13 cellular contexts compared by ENCODE assay signal in the genomic region with DNA sequence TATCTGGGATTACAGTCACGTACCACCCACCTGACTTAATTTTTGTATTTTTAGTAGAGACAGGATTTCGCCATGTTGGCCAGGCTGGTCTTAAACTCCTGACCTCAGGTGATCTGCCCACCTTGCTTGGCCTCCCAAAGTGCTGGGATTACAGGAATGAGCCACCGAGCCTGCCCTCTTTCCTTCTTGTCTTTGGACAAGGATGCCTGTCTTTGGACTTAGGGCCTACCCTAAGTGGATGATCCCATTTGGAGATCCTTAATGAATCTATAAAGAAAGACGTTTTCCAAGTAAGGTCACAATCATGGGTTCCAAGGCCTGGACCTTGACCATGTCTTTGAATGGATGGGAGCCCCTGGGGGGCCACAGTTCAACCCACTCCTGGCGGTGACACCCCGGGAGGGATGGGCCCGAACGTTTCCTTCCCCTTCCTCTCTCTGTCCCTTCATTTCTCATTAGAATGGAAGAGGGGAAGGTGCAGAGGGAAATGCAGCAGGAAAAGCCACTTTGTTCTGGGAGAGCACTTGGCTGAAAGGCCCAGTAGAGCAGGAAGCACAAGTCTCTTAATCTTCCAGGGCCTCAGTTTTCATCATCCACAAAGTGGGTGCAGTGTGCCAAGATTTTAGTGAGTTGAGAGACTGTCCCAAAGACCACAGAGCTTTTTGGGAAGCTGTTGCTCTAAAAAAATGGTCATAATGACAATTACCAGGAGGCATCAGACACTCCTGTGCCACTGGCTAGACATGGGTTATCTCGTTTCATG.
A peak's percentile ranks its signal among the peaks of the same experiment; 100 is the strongest.
DNase-seq lines count a peak whose midpoint lies in the region; ATAC-seq, FAIRE-seq and TF ChIP-seq lines count a peak whose summit lies in the region.
"Had no signal": no experiment of that assay in that cellular context is flagged by ENCODE, and none has a peak within 500 bp of the region (broad histone marks: within the 10 kb centered on the region; RNA-seq: fewer than 3 reads in every experiment).

No MANE protein-coding gene starts in this region.

- no peak overlapping the region for H3K4me2 ChIP-seq in HepG2 (ENCODE audit: low read depth, low read length)
- H3K4me2 ChIP-seq: PC-9 had no signal

- H3K4me1 ChIP-seq in left ventricle myocardium inferior (peaks cover 33% of the 10 kb centered on the region), right atrium auricular region (peaks cover 0 to 31% of the 10 kb centered on the region in 2 donors), HepG2 (ENCODE audit: insufficient read depth, low read length) (no peaks in the 10 kb centered on the region), vagina (peaks cover 33% of the 10 kb centered on the region)

- H3K36me3 ChIP-seq in left ventricle myocardium inferior, result peaks cover 51% of the 10 kb centered on the region
- peaks cover 38% of the 10 kb centered on the region for H3K36me3 ChIP-seq in right atrium auricular region
- peaks cover 61 to 81% of the 10 kb centered on the region in 2 experiments for H3K36me3 ChIP-seq in HepG2 (replicated peaks in 1 of 2; ENCODE audit: control insufficient read depth in 1 of 2, insufficient read depth in 2 of 2, low read length in 2 of 2)
- H3K36me3 ChIP-seq in vagina, result peaks cover 0 to 50% of the 10 kb centered on the region in 2 donors

- H3K36me3 Mint-ChIP-seq in activated CD4-positive, alpha-beta memory T cell treated with anti-CD3 and anti-CD28 coated beads for 36 hours, result peaks cover 26% of the 10 kb centered on the region

- H3K4me3 ChIP-seq in left ventricle myocardium inferior (no peak overlapping the region), right atrium auricular region (no peak overlapping the region), HepG2 (replicated peaks in 1 of 3; ENCODE audit: insufficient read depth in 1 of 3, low read depth in 2 of 3, low read length in 3 of 3) (no peak overlapping the region), vagina (no peak overlapping the region)
- H3K4me3 ChIP-seq: heart left ventricle, lung, PC-9, tibial nerve had no signal

- H3K79me2 ChIP-seq in HepG2 (ENCODE audit: insufficient read depth, low read length), result no peaks in the 10 kb centered on the region

- H3K9me3 ChIP-seq in left ventricle myocardium inferior (replicated peaks), result no peaks in the 10 kb centered on the region
- H3K9me3 ChIP-seq in right atrium auricular region, result no peaks in the 10 kb centered on the region
- H3K9me3 ChIP-seq in HepG2 (ENCODE audit: low read length), result no peaks in the 10 kb centered on the region
- H3K9me3 ChIP-seq in vagina, result no peaks in the 10 kb centered on the region
- H3K9me3 ChIP-seq: heart left ventricle, tibial nerve had no signal

- TF ChIP-seq CTCF in left ventricle myocardium inferior (IDR thresholded peaks at IDR 0.05; ENCODE audit: borderline replicate concordance) (no peak), right atrium auricular region (IDR thresholded peaks at IDR 0.05) (no peak), HepG2 (CRISPR knock-in tag; IDR thresholded peaks at IDR 0.05) (no peak), vagina (IDR thresholded peaks at IDR 0.05) (no peak)

- H3K4me3 Mint-ChIP-seq in activated CD4-positive, alpha-beta memory T cell treated with anti-CD3 and anti-CD28 coated beads for 36 hours, result no peak overlapping the region

- in situ Hi-C loops in HepG2 (cut with HindIII; ENCODE audit: extremely low pct_ligation_motif_present, low pct_unique_long_range_greater_than_20kb), result no loop called here

- peak overlapping the region; percentile 8 for H3K27ac Mint-ChIP-seq in activated CD4-positive, alpha-beta memory T cell treated with anti-CD3 and anti-CD28 coated beads for 36 hours

- H3K27ac ChIP-seq in left ventricle myocardium inferior (replicated peaks) (peak overlapping the region; percentile 21), right atrium auricular region (peak overlapping the region in 1 of 2 donors; percentile 7), HepG2 (ENCODE audit: extremely low read length, insufficient read depth, low read length) (no peak overlapping the region), vagina (peak overlapping the region; percentile 74)
- H3K27ac ChIP-seq: PC-9 had no signal

- no peaks in the 10 kb centered on the region for H3K27me3 Mint-ChIP-seq in activated CD4-positive, alpha-beta memory T cell treated with anti-CD3 and anti-CD28 coated beads for 36 hours

- DNase-seq in left ventricle myocardium inferior, result no peak
- no peak for DNase-seq in right atrium auricular region (ENCODE audit: low spot score)
- no peak for DNase-seq in activated CD4-positive, alpha-beta memory T cell treated with anti-CD3 and anti-CD28 coated beads for 36 hours
- DNase-seq in HepG2 (ENCODE audit: low spot score), result no peak
- DNase-seq in vagina (ENCODE audit: extremely low spot score in 2 of 2), result no peak
- no peak for DNase-seq in D341Med (ENCODE audit: low spot score)
- no peak for DNase-seq in GM19240 (ENCODE audit: insufficient read length, low spot score)
- DNase-seq: NCI-H2029 treated with DMSO at 0.1 percent for 48 hours had no signal

- no peak for FAIRE-seq in HepG2 (lab: Jason Lieb, UNC)

- WGBS in HepG2 (ENCODE audit: low lambda C conversion rate), result 95% methylated on average over 9 of the region's 9 CpGs

- no TSS peak for BruUV-seq in HepG2 (replicated peaks; lab: Mats Ljungman, UMichigan)

- H2AFZ ChIP-seq in HepG2 (ENCODE audit: low read length), result no peak overlapping the region
- H2AFZ ChIP-seq: PC-9 had no signal

- intact Hi-C loops in left ventricle myocardium inferior (cut with micrococcal nuclease), result loop anchor here (5.0 kb wide), 1 partner anchor 62 kb away; no protein-coding TSS in a partner anchor
- intact Hi-C loops in activated CD4-positive, alpha-beta memory T cell treated with anti-CD3 and anti-CD28 coated beads for 36 hours (cut with micrococcal nuclease), result loop anchor here (5.0 kb wide), 1 partner anchor 37 kb away; no protein-coding TSS in a partner anchor
- intact Hi-C loops in HepG2 (cut with micrococcal nuclease; ENCODE audit: unreplicated experiment), result no loop called here
- intact Hi-C loops in vagina (cut with DNase I), result loop anchor here (2.0 to 5.0 kb wide), 2 partner anchors 67 to 163 kb away; no protein-coding TSS in a partner anchor

- no peak for TF ChIP-seq RAD21 in HepG2 (CRISPR knock-in tag; IDR thresholded peaks at IDR 0.05)

- peaks cover 13% of the 10 kb centered on the region for H3K4me1 Mint-ChIP-seq in activated CD4-positive, alpha-beta memory T cell treated with anti-CD3 and anti-CD28 coated beads for 36 hours (ENCODE audit: low read depth)

- no peak overlapping the region for H3K9ac ChIP-seq in HepG2 (ENCODE audit: insufficient read depth, low read depth, low read length)

- H3K27me3 ChIP-seq in left ventricle myocardium inferior (ENCODE audit: low read depth) (no peaks in the 10 kb centered on the region), right atrium auricular region (no peaks in the 10 kb centered on the region), HepG2 (ENCODE audit: control insufficient read depth in 1 of 2, insufficient read depth in 2 of 2, low read length in 2 of 2) (no peaks in the 10 kb centered on the region), vagina (no peaks in the 10 kb centered on the region)
- H3K27me3 ChIP-seq: heart left ventricle, tibial nerve had no signal

- no peaks in the 10 kb centered on the region for H3K9me3 Mint-ChIP-seq in activated CD4-positive, alpha-beta memory T cell treated with anti-CD3 and anti-CD28 coated beads for 36 hours

- H4K20me1 ChIP-seq in HepG2 (ENCODE audit: insufficient read depth, low read length), result peaks cover 16% of the 10 kb centered on the region; the same call in 1 of the 2 replicates

- CTCF ChIA-PET in activated CD4-positive, alpha-beta memory T cell treated with anti-CD3 and anti-CD28 coated beads for 36 hours (lab: Charles Lee), result interaction anchor here (0.5 to 10.1 kb wide), 32 partner anchors 13 to 519 kb away, joined by 3 to 209 read pairs (median 7); no protein-coding TSS in a partner anchor
- CTCF ChIA-PET in HepG2 (lab: Yijun Ruan, JAX; ENCODE audit: low intra/inter-chr PET ratio, low total read pairs), result interaction anchor here (0.7 to 2.9 kb wide), 6 partner anchors 22 to 163 kb away, joined by 3 to 46 read pairs (median 4); no protein-coding TSS in a partner anchor

- no peak for TF ChIP-seq EP300 in HepG2 (IDR thresholded peaks at IDR 0.05; ENCODE audit: low read depth in 2 of 2, low read length in 2 of 2)
- TF ChIP-seq EP300 in HepG2 (CRISPR knock-in tag; IDR thresholded peaks at IDR 0.05; ENCODE audit: borderline replicate concordance), result no peak

- ATAC-seq in HepG2 (no peak), HG03565 (IDR thresholded peaks at IDR 0.05; ENCODE audit: unreplicated experiment) (no peak)

- no peak for TF ChIP-seq POLR2A in HepG2 (IDR thresholded peaks at IDR 0.05; ENCODE audit: insufficient read depth in 1 of 2, low read depth in 2 of 2, low read length in 2 of 2)
- no peak for TF ChIP-seq POLR2A in vagina (IDR thresholded peaks at IDR 0.05)

- POLR2A ChIA-PET in activated CD4-positive, alpha-beta memory T cell treated with anti-CD3 and anti-CD28 coated beads for 36 hours (lab: Charles Lee), result interaction anchor here (0.7 to 1.7 kb wide), 5 partner anchors 34 to 162 kb away, joined by 3 to 5 read pairs (median 3); no protein-coding TSS in a partner anchor
- POLR2A ChIA-PET in HepG2 (lab: Yijun Ruan, JAX), result interaction anchor here (0.9 to 1.4 kb wide), 3 partner anchors 41 to 64 kb away, joined by 3 read pairs; no protein-coding TSS in a partner anchor

TF ChIP-seq in HepG2, 621 proteins besides CTCF, POLR2A, EP300 and RAD21 (continues in another document):
- TF ChIP-seq ZMYM3 (CRISPR knock-in tag; IDR thresholded peaks at IDR 0.05) (peak; percentile 77), ZFY (CRISPR knock-in tag; IDR thresholded peaks at IDR 0.05) (0 out of 2 replicates have a peak, but pooled peaks have one; percentile 6), CHD2 (IDR thresholded peaks at IDR 0.05; ENCODE audit: low read depth, low read length) (no peak), CHD4 (IDR thresholded peaks at IDR 0.05; ENCODE audit: borderline replicate concordance, low read length) (peak; percentile 52; the same call in 1 of the 2 replicates), ZNF629 (CRISPR knock-in tag; conservative IDR thresholded peaks at IDR 0.05) (peak; percentile 96), KAT2B (IDR thresholded peaks at IDR 0.05; ENCODE audit: borderline replicate concordance, low read depth, low read length) (no peak)
- TF ChIP-seq, protein P1, sequence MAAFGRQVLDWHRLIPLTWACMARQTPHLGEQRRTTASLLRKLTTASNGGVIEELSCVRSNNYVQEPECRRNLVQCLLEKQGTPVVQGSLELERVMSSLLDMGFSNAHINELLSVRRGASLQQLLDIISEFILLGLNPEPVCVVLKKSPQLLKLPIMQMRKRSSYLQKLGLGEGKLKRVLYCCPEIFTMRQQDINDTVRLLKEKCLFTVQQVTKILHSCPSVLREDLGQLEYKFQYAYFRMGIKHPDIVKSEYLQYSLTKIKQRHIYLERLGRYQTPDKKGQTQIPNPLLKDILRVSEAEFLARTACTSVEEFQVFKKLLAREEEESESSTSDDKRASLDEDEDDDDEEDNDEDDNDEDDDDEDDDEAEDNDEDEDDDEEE (CRISPR knock-in tag; IDR thresholded peaks at IDR 0.05), result 0 out of 2 replicates have a peak, but pooled peaks have one; percentile 23
